Comparison of ENCODE assay signal across 26 cellular contexts in genomic region chr12:115255257-115255656, GRCh38.
"Had no signal": no experiment of that assay in that cellular context is flagged by ENCODE, and none has a peak within 500 bp of the region (broad histone marks: within the 10 kb centered on the region; RNA-seq: fewer than 3 reads in every experiment).

No MANE protein-coding gene starts in this region.

- H3K9me3 ChIP-seq: stomach, suprapubic skin, testis, thoracic aorta, thyroid gland, tibial artery, tibial nerve, transverse colon, upper lobe of left lung, upper lobe of right lung, uterus, vagina had no signal

- H3K27ac ChIP-seq: stomach, suprapubic skin, testis, thoracic aorta, thyroid gland, tibial artery, tibial nerve, transverse colon, upper lobe of left lung, upper lobe of right lung, uterus, vagina had no signal

- ATAC-seq: stimulated activated effector memory CD8-positive, alpha-beta T cell treated with anti-CD3 and anti-CD28 coated beads, Interleukin-12 subunit alpha, Interleukin-12 subunit beta, amount 100 ng/mL, for 72 hours; stimulated activated memory B cell treated with anti-CD40 and anti-IgM and Interleukin-4, amounts not matched to agents 10 μg/mL and 1 μg/mL and 100 μg/mL, for 72 hours; stimulated activated naive B cell treated with anti-CD40 and anti-IgM and Interleukin-4, amounts not matched to agents 10 μg/mL and 1 μg/mL and 100 μg/mL, for 72 hours; stimulated activated naive CD8-positive, alpha-beta T cell treated with anti-CD3 and anti-CD28 coated beads, Interleukin-15, amount 100 ng/mL, for 72 hours; stimulated activated naive CD8-positive, alpha-beta T cell treated with anti-CD3 and anti-CD28 coated beads, Interleukin-15, Interleukin-2, amounts not matched to agents 100 U/mL and 50 U/mL, for 24 hours; upper lobe of right lung had no signal

- H3K4me3 ChIP-seq: stomach, suprapubic skin, testis, thoracic aorta, thyroid gland, tibial artery, tibial nerve, transverse colon, upper lobe of left lung, upper lobe of right lung, uterus, vagina had no signal

- H3K27me3 ChIP-seq: stomach, suprapubic skin, testis, thyroid gland, tibial artery, tibial nerve, transverse colon, upper lobe of left lung, upper lobe of right lung, uterus, vagina had no signal

- DNase-seq: stimulated activated CD4-positive, alpha-beta T cell treated with anti-CD3 and anti-CD28 coated beads, Interleukin-2, amount 100 ng/mL, for 48 hours; stimulated activated CD4-positive, alpha-beta T cell treated with anti-CD3 and anti-CD28 coated beads, Interleukin-4, amount 100 ng/mL, for 1 hour; stimulated activated CD4-positive, alpha-beta T cell treated with anti-CD3 and anti-CD28 coated beads, Interleukin-4, amount 100 ng/mL, for 24 hours; stimulated activated CD4-positive, alpha-beta T cell treated with anti-CD3 and anti-CD28 coated beads, Interleukin-4, amount 100 ng/mL, for 4 hours; stimulated activated CD8-positive, alpha-beta memory T cell treated with anti-CD3 and anti-CD28 coated beads, Interleukin-4, amount 100 ng/mL, for 48 hours; stimulated activated naive B cell treated with anti-CD40 and anti-IgM and Interleukin-4, amounts not matched to agents 10 μg/mL and 1 μg/mL and 100 μg/mL, for 72 hours; stimulated activated naive CD4-positive, alpha-beta T cell; stimulated activated naive CD4-positive, alpha-beta T cell treated with Interleukin-2 at 50 U/mL for 16 hours; stimulated activated naive CD8-positive, alpha-beta T cell treated with anti-CD3 and anti-CD28 coated beads, Interleukin-15, amount 100 ng/mL, for 72 hours; stimulated activated naive CD8-positive, alpha-beta T cell treated with anti-CD3 and anti-CD28 coated beads, Interleukin-15, Interleukin-2, amounts not matched to agents 100 U/mL and 50 U/mL, for 24 hours; stomach; substantia nigra; testis; thyroid gland; tibial artery; transverse colon; trophoblast cell; upper lobe of left lung; upper lobe of right lung; uterus had no signal

- H3K36me3 ChIP-seq: stomach, suprapubic skin, thoracic aorta, thyroid gland, tibial artery, tibial nerve, transverse colon, upper lobe of left lung, upper lobe of right lung, uterus, vagina had no signal

- H3K4me1 ChIP-seq: testis, thyroid gland, tibial artery, tibial nerve, uterus, vagina had no signal
